Comparison of ENCODE assay signal across 8 cellular contexts in genomic region chr15:68650901-68651709, GRCh38.
DNase-seq lines count a peak whose midpoint lies in the region; ATAC-seq and TF ChIP-seq lines count a peak whose summit lies in the region.

No MANE protein-coding gene starts in this region.

- no peak overlapping the region for H3K4me3 ChIP-seq in epithelial cell of proximal tubule (ENCODE audit: low read depth, low read length)

- CTCF ChIA-PET in HEK293T (lab: Yijun Ruan, JAX), result interaction anchor here (0.6 to 2.5 kb wide), 19 partner anchors 11 to 668 kb away, joined by 3 to 12 read pairs (median 4); no protein-coding TSS in a partner anchor

- POLR2A ChIA-PET in HEK293T (lab: Yijun Ruan, JAX), result no interaction called here

- no peaks in the 10 kb centered on the region for H3K27me3 Mint-ChIP-seq in activated CD4-positive, alpha-beta T cell treated with anti-CD3 and anti-CD28 coated beads, Interleukin-2, amount 10 ng/mL, durations not matched to agents 24 days and 14 days
- no peaks in the 10 kb centered on the region for H3K27me3 Mint-ChIP-seq in neural crest cell (ENCODE audit: low read depth)

- no peaks in the 10 kb centered on the region for H3K36me3 Mint-ChIP-seq in activated CD4-positive, alpha-beta T cell treated with anti-CD3 and anti-CD28 coated beads, Interleukin-2, amount 10 ng/mL, durations not matched to agents 24 days and 14 days (ENCODE audit: low read depth)
- no peaks in the 10 kb centered on the region for H3K36me3 Mint-ChIP-seq in neural crest cell (ENCODE audit: low read depth)

- intact Hi-C loops in activated CD4-positive, alpha-beta T cell treated with anti-CD3 and anti-CD28 coated beads, Interleukin-2, amount 10 ng/mL, durations not matched to agents 24 days and 14 days (cut with micrococcal nuclease), result loop anchor here (2.0 kb wide), 1 partner anchor 92 kb away; no protein-coding TSS in a partner anchor

- ATAC-seq in GM18858 (IDR thresholded peaks at IDR 0.05; ENCODE audit: unreplicated experiment) (no peak), GM21526 (IDR thresholded peaks at IDR 0.05; ENCODE audit: low FRiP score, unreplicated experiment) (no peak), HG03520 (IDR thresholded peaks at IDR 0.05; ENCODE audit: unreplicated experiment) (no peak)

- no peaks in the 10 kb centered on the region for H3K4me1 Mint-ChIP-seq in activated CD4-positive, alpha-beta T cell treated with anti-CD3 and anti-CD28 coated beads, Interleukin-2, amount 10 ng/mL, durations not matched to agents 24 days and 14 days
- peaks cover 55% of the 10 kb centered on the region for H3K4me1 Mint-ChIP-seq in neural crest cell

- DNase-seq in HEK293T (ENCODE audit: extremely low spot score) (peak; percentile 92), epithelial cell of proximal tubule (ENCODE audit: low read depth) (no peak), neural crest cell (ENCODE audit: low read depth, low spot score) (peak; percentile 75)
- peak; percentile 85 for DNase-seq in activated CD4-positive, alpha-beta T cell treated with anti-CD3 and anti-CD28 coated beads, Interleukin-2, amount 10 ng/mL, durations not matched to agents 24 days and 14 days

- no peak overlapping the region for H3K27ac Mint-ChIP-seq in activated CD4-positive, alpha-beta T cell treated with anti-CD3 and anti-CD28 coated beads, Interleukin-2, amount 10 ng/mL, durations not matched to agents 24 days and 14 days
- peak overlapping the region; percentile 10 for H3K27ac Mint-ChIP-seq in neural crest cell (ENCODE audit: unreplicated experiment)

- H3K9me3 Mint-ChIP-seq in activated CD4-positive, alpha-beta T cell treated with anti-CD3 and anti-CD28 coated beads, Interleukin-2, amount 10 ng/mL, durations not matched to agents 24 days and 14 days, result no peaks in the 10 kb centered on the region
- no peaks in the 10 kb centered on the region for H3K9me3 Mint-ChIP-seq in neural crest cell

- no peak overlapping the region for H3K27ac ChIP-seq in 22Rv1

- H3K4me3 Mint-ChIP-seq in activated CD4-positive, alpha-beta T cell treated with anti-CD3 and anti-CD28 coated beads, Interleukin-2, amount 10 ng/mL, durations not matched to agents 24 days and 14 days, result no peak overlapping the region
- H3K4me3 Mint-ChIP-seq in neural crest cell, result no peak overlapping the region

- TF ChIP-seq CTCF in 22Rv1 (IDR thresholded peaks at IDR 0.05), result peak; percentile 98
- TF ChIP-seq CTCF in epithelial cell of proximal tubule (conservative IDR thresholded peaks at IDR 0.05; ENCODE audit: low read depth, low read length), result peak; percentile 83
- peak; percentile 81 for TF ChIP-seq CTCF in neural crest cell (conservative IDR thresholded peaks at IDR 0.05)

TF ChIP-seq in HEK293T, 16 proteins besides CTCF, POLR2A, EP300 and RAD21:
- TF ChIP-seq SUZ12 (IDR thresholded peaks at IDR 0.05), result no peak
